ENCODE assay signal across 20 cellular contexts in genomic region chrX:21961142-21961541, GRCh38. TPM values are rescaled to one million over a fixed set of nuclear protein-coding genes. Genes with fewer than 3 reads are reported as not detected.
DNase-seq lines count a peak whose midpoint lies in the region; ATAC-seq and TF ChIP-seq lines count a peak whose summit lies in the region.
"Had no signal": no experiment of that assay in that cellular context is flagged by ENCODE, and none has a peak within 500 bp of the region (broad histone marks: within the 10 kb centered on the region; RNA-seq: fewer than 3 reads in every experiment).

No MANE protein-coding gene starts in this region.

- peaks cover 0 to 6% of the 10 kb centered on the region in 2 donors for H3K4me1 ChIP-seq in ascending aorta

- TF ChIP-seq CTCF in NB4 (IDR thresholded peaks at IDR 0.05; ENCODE audit: low read depth, low read length) (no peak), ascending aorta (IDR thresholded peaks at IDR 0.05) (no peak), progenitor cell of endocrine pancreas (IDR thresholded peaks at IDR 0.05; ENCODE audit: unreplicated experiment) (no peak)

- H3K27me3 ChIP-seq in ascending aorta: no peaks in the 10 kb centered on the region

- peaks cover 40% of the 10 kb centered on the region for H3K4me1 Mint-ChIP-seq in activated CD4-positive, alpha-beta T cell treated with anti-CD3 and anti-CD28 coated beads, Interleukin-2, amount 10 ng/mL, durations not matched to agents 24 days and 14 days
- H3K4me1 Mint-ChIP-seq in progenitor cell of endocrine pancreas (ENCODE audit: low read depth): peaks cover 33% of the 10 kb centered on the region

- peak overlapping the region; percentile 14 to 18 for H3K27ac ChIP-seq in ascending aorta
- H3K27ac ChIP-seq: C4-2B, KMS-11, VCaP had no signal

- H3K27me3 Mint-ChIP-seq in activated CD4-positive, alpha-beta T cell treated with anti-CD3 and anti-CD28 coated beads, Interleukin-2, amount 10 ng/mL, durations not matched to agents 24 days and 14 days: no peaks in the 10 kb centered on the region
- H3K27me3 Mint-ChIP-seq in progenitor cell of endocrine pancreas: no peaks in the 10 kb centered on the region

- no peaks in the 10 kb centered on the region for H3K36me3 ChIP-seq in ascending aorta

- no peaks in the 10 kb centered on the region for H3K9me3 Mint-ChIP-seq in activated CD4-positive, alpha-beta T cell treated with anti-CD3 and anti-CD28 coated beads, Interleukin-2, amount 10 ng/mL, durations not matched to agents 24 days and 14 days
- H3K9me3 Mint-ChIP-seq in progenitor cell of endocrine pancreas (ENCODE audit: low read depth): no peaks in the 10 kb centered on the region

- no peak for ATAC-seq in GM21825 (IDR thresholded peaks at IDR 0.05; ENCODE audit: unreplicated experiment)
- ATAC-seq: esophagus mucosa had no signal

- no peaks in the 10 kb centered on the region for H3K9me3 ChIP-seq in ascending aorta

- peaks cover 16% of the 10 kb centered on the region for H3K36me3 Mint-ChIP-seq in activated CD4-positive, alpha-beta T cell treated with anti-CD3 and anti-CD28 coated beads, Interleukin-2, amount 10 ng/mL, durations not matched to agents 24 days and 14 days (ENCODE audit: low read depth)
- peaks cover 14% of the 10 kb centered on the region for H3K36me3 Mint-ChIP-seq in progenitor cell of endocrine pancreas (ENCODE audit: insufficient read depth)

- in situ Hi-C loops in G401 (cut with HindIII; ENCODE audit: low sequenced_read_pairs): no loop called here

- H3K27ac Mint-ChIP-seq in activated CD4-positive, alpha-beta T cell treated with anti-CD3 and anti-CD28 coated beads, Interleukin-2, amount 10 ng/mL, durations not matched to agents 24 days and 14 days: peak overlapping the region; percentile 81
- H3K27ac Mint-ChIP-seq in progenitor cell of endocrine pancreas: peak overlapping the region; percentile 30

- no peak overlapping the region for H3K4me3 Mint-ChIP-seq in activated CD4-positive, alpha-beta T cell treated with anti-CD3 and anti-CD28 coated beads, Interleukin-2, amount 10 ng/mL, durations not matched to agents 24 days and 14 days
- no peak overlapping the region for H3K4me3 Mint-ChIP-seq in progenitor cell of endocrine pancreas (ENCODE audit: low read depth)

- TF ChIP-seq POLR2A in NB4 (IDR thresholded peaks at IDR 0.05; ENCODE audit: extremely low read depth, insufficient read length): no peak

- intact Hi-C loops in activated CD4-positive, alpha-beta T cell treated with anti-CD3 and anti-CD28 coated beads, Interleukin-2, amount 10 ng/mL, durations not matched to agents 24 days and 14 days (cut with micrococcal nuclease): no loop called here
- intact Hi-C loops in ascending aorta (cut with DNase I): loop anchor here (10.0 kb wide), 1 partner anchor 1426 kb away; no protein-coding TSS in a partner anchor

- DNase-seq in activated CD4-positive, alpha-beta T cell treated with anti-CD3 and anti-CD28 coated beads, Interleukin-2, amount 10 ng/mL, durations not matched to agents 24 days and 14 days: no peak
- DNase-seq in activated CD4-positive, alpha-beta T cell treated with anti-CD3 and anti-CD28 coated beads, Interleukin-2, amount 50 U/mL, for 1 hour: no peak
- peak; percentile 49 for DNase-seq in NB4 (ENCODE audit: low read depth)
- no peak for DNase-seq in ascending aorta (ENCODE audit: low spot score in 2 of 2)
- DNase-seq in progenitor cell of endocrine pancreas (ENCODE audit: low spot score, unreplicated experiment): no peak
- DNase-seq in G401 (ENCODE audit: low spot score): no peak
- no peak for DNase-seq in DMS 273 (lab: John Stamatoyannopoulos, UW; ENCODE audit: unreplicated experiment)
- DNase-seq: activated naive CD4-positive, alpha-beta T cell; DMS79 treated with DMSO at 0.1 percent for 48 hours; left ventricle myocardium superior; NCI-H1436 treated with DMSO at 0.1 percent for 48 hours; NK-92 treated with Interleukin-12 subunit alpha and Interleukin-12 subunit beta, amount 100 ng/mL, for 24 hours; posterior cingulate gyrus; SW 1271 had no signal

- H3K4me3 ChIP-seq in NB4 (ENCODE audit: low read depth, low read length) (no peak overlapping the region), ascending aorta (no peak overlapping the region)
- H3K4me3 ChIP-seq: smooth muscle cell had no signal

RNA-seq across cellular contexts. Expression of gene SMS, which starts 20.6 kb away (rescaled TPM):
- total RNA-seq in activated CD4-positive, alpha-beta T cell treated with anti-CD3 and anti-CD28 coated beads, Interleukin-2, amount 10 ng/mL, durations not matched to agents 24 days and 14 days: 161 and 162 TPM in 2 replicates
- total RNA-seq in ascending aorta (35.1 TPM), progenitor cell of endocrine pancreas (280 and 288 TPM in 2 replicates)
- total RNA-seq in G401 (2014; rRNA removed; shearing (Covaris generic)): 149 and 177 TPM in 2 replicates
